In genomic region chr6:109008537-109008950, GRCh38 we compare ENCODE assay signal across 8 cellular contexts.
DNase-seq lines count a peak whose midpoint lies in the region; ATAC-seq and TF ChIP-seq lines count a peak whose summit lies in the region.

No MANE protein-coding gene starts in this region.

- TF ChIP-seq CTCF in GM12864 (IDR thresholded peaks at IDR 0.05; ENCODE audit: low read depth, low read length, missing control alignments): no peak
- no peak for TF ChIP-seq CTCF in Loucy (conservative IDR thresholded peaks at IDR 0.05; ENCODE audit: low read length)
- TF ChIP-seq CTCF in ascending aorta (IDR thresholded peaks at IDR 0.05): no peak
- no peak for TF ChIP-seq CTCF in smooth muscle cell (IDR thresholded peaks at IDR 0.05; ENCODE audit: borderline replicate concordance, insufficient read depth, poor library complexity, severe bottlenecking)

- DNase-seq in GM12864 (ENCODE audit: low read depth) (no peak), ascending aorta (ENCODE audit: low spot score in 2 of 2) (no peak), smooth muscle cell (lab: John Stamatoyannopoulos, UW; ENCODE audit: unreplicated experiment) (no peak), HT-29 (ENCODE audit: low spot score) (no peak), foreskin melanocyte (no peak)

- 20% methylated on average over 6 of the region's 6 CpGs for WGBS in smooth muscle cell (ENCODE audit: low lambda C conversion rate)

- H2AFZ ChIP-seq in Loucy (ENCODE audit: low read length): peak overlapping the region; percentile 69; the same call in 1 of the 2 replicates
- peak overlapping the region; percentile 97 for H2AFZ ChIP-seq in smooth muscle cell (ENCODE audit: low read depth)

- no peaks in the 10 kb centered on the region for H4K20me1 ChIP-seq in Loucy (ENCODE audit: insufficient read depth, low read length, poor library complexity, severe bottlenecking)
- H4K20me1 ChIP-seq in smooth muscle cell (ENCODE audit: low read depth): peaks cover 47% of the 10 kb centered on the region

- H3K79me2 ChIP-seq in Loucy (ENCODE audit: insufficient read depth, low read length): peaks cover 50% of the 10 kb centered on the region
- H3K79me2 ChIP-seq in smooth muscle cell (ENCODE audit: low read depth): peaks cover 53% of the 10 kb centered on the region

- H3K27ac ChIP-seq in ascending aorta (peak overlapping the region; percentile 77 to 94), smooth muscle cell (ENCODE audit: low read depth) (peak overlapping the region; percentile 92)

- peak overlapping the region; percentile 64 for H3K4me3 ChIP-seq in GM12864 (ENCODE audit: low read depth, low read length)
- peak overlapping the region; percentile 97 for H3K4me3 ChIP-seq in Loucy (ENCODE audit: low read length, poor library complexity, severe bottlenecking)
- peak overlapping the region; percentile 69 to 99 for H3K4me3 ChIP-seq in ascending aorta
- H3K4me3 ChIP-seq in iPS-18c (ENCODE audit: insufficient read depth, low read depth, low read length): peak overlapping the region; percentile 80
- peak overlapping the region; percentile 81 for H3K4me3 ChIP-seq in smooth muscle cell

- H3K27me3 ChIP-seq in Loucy (ENCODE audit: insufficient read depth, low read length, poor library complexity, severe bottlenecking) (peaks cover 3% of the 10 kb centered on the region), ascending aorta (no peaks in the 10 kb centered on the region), smooth muscle cell (ENCODE audit: low read depth) (no peaks in the 10 kb centered on the region)

- H3F3A ChIP-seq in Loucy (ENCODE audit: low read depth): no peaks in the 10 kb centered on the region
- no peaks in the 10 kb centered on the region for H3F3A ChIP-seq in smooth muscle cell (ENCODE audit: low read depth)

- no peaks in the 10 kb centered on the region for H3K9me2 ChIP-seq in Loucy (replicated peaks; ENCODE audit: low read depth, low read length)

- H3K9me3 ChIP-seq in Loucy (ENCODE audit: insufficient read depth, low read depth, low read length) (no peaks in the 10 kb centered on the region), ascending aorta (no peaks in the 10 kb centered on the region), iPS-18c (ENCODE audit: control insufficient read depth, insufficient read depth, low read length) (no peaks in the 10 kb centered on the region), smooth muscle cell (replicated peaks; ENCODE audit: low read depth) (no peaks in the 10 kb centered on the region)

- peak overlapping the region; percentile 99 for H3K9ac ChIP-seq in Loucy (ENCODE audit: low read depth, low read length, poor library complexity, severe bottlenecking)
- H3K9ac ChIP-seq in smooth muscle cell (ENCODE audit: low read depth): peak overlapping the region; percentile 84

- intact Hi-C loops in ascending aorta (cut with DNase I): loop anchor here (2.0 to 5.0 kb wide), 6 partner anchors 49 to 451 kb away; partner anchors contain the start of gene CD164

- ATAC-seq in HG03460 (IDR thresholded peaks at IDR 0.05; ENCODE audit: unreplicated experiment): no peak

- H3K36me3 ChIP-seq in Loucy (ENCODE audit: insufficient read depth, low read length) (no peaks in the 10 kb centered on the region), ascending aorta (no peaks in the 10 kb centered on the region), smooth muscle cell (ENCODE audit: low read depth) (no peaks in the 10 kb centered on the region)

- H3K4me1 ChIP-seq in Loucy (ENCODE audit: insufficient read depth, low read length, poor library complexity, severe bottlenecking): peaks cover 48% of the 10 kb centered on the region
- peaks cover 0 to 9% of the 10 kb centered on the region in 2 donors for H3K4me1 ChIP-seq in ascending aorta
- H3K4me1 ChIP-seq in smooth muscle cell (ENCODE audit: low read depth): peaks cover 25% of the 10 kb centered on the region

- H3K4me2 ChIP-seq in Loucy (ENCODE audit: low read depth, low read length, poor library complexity, severe bottlenecking) (peak overlapping the region; percentile 88), smooth muscle cell (peak overlapping the region; percentile 96)
